10 cellular contexts compared by ENCODE assay signal in genomic region chr14:76810525-76810924, GRCh38. TPM values are rescaled to one million over a fixed set of nuclear protein-coding genes. Genes with fewer than 3 reads are reported as not detected.
A peak's percentile ranks its signal among the peaks of the same experiment; 100 is the strongest.
DNase-seq lines count a peak whose midpoint lies in the region; ATAC-seq and TF ChIP-seq lines count a peak whose summit lies in the region.
"Had no signal": no experiment of that assay in that cellular context is flagged by ENCODE, and none has a peak within 500 bp of the region (broad histone marks: within the 10 kb centered on the region; RNA-seq: fewer than 3 reads in every experiment).

No MANE protein-coding gene starts in this region.

- DNase-seq in left ventricle myocardium inferior: no peak
- DNase-seq in cardiac septum (ENCODE audit: low spot score): no peak
- no peak for DNase-seq in mesothelial cell of epicardium (ENCODE audit: low spot score in 2 of 2, unreplicated experiment in 2 of 2)
- DNase-seq in type B pancreatic cell (ENCODE audit: extremely low spot score, unreplicated experiment): no peak
- DNase-seq in ACHN: no peak
- DNase-seq in stimulated activated naive CD4-positive, alpha-beta T cell treated with Interleukin-2 at 50 U/mL for 16 hours (lab: John Stamatoyannopoulos, UW): no peak
- DNase-seq: islet precursor cell; stimulated activated CD4-positive, alpha-beta T cell treated with anti-CD3 and anti-CD28 coated beads, Interleukin-2, amount 100 ng/mL, for 48 hours had no signal

- TF ChIP-seq CTCF in left ventricle myocardium inferior (IDR thresholded peaks at IDR 0.05; ENCODE audit: borderline replicate concordance) (no peak), mesothelial cell of epicardium (IDR thresholded peaks at IDR 0.05; ENCODE audit: unreplicated experiment) (no peak), type B pancreatic cell (conservative IDR thresholded peaks at IDR 0.05) (no peak)

- H3K9me3 ChIP-seq in left ventricle myocardium inferior (replicated peaks): no peaks in the 10 kb centered on the region

- no peak for ATAC-seq in HG02870 (IDR thresholded peaks at IDR 0.05; ENCODE audit: unreplicated experiment)

- H3K4me3 ChIP-seq in left ventricle myocardium inferior: peak overlapping the region; percentile 74

- intact Hi-C loops in left ventricle myocardium inferior (cut with micrococcal nuclease) (no loop called here), cardiac septum (cut with DNase I) (no loop called here)

- H3K36me3 ChIP-seq in left ventricle myocardium inferior: peaks cover 40% of the 10 kb centered on the region

- H3K9me3 Mint-ChIP-seq in mesothelial cell of epicardium (no peaks in the 10 kb centered on the region), type B pancreatic cell (no peaks in the 10 kb centered on the region)

- H3K4me1 Mint-ChIP-seq in mesothelial cell of epicardium (peaks cover 28% of the 10 kb centered on the region), type B pancreatic cell (ENCODE audit: unreplicated experiment) (peaks cover 23% of the 10 kb centered on the region)

- H3K27me3 ChIP-seq in left ventricle myocardium inferior (ENCODE audit: low read depth): no peaks in the 10 kb centered on the region

- H3K27ac ChIP-seq in left ventricle myocardium inferior (replicated peaks) (peak overlapping the region; percentile 85), angular gyrus (ENCODE audit: low read depth, low read length) (peak overlapping the region; percentile 63)

- peaks cover 53% of the 10 kb centered on the region for H3K4me1 ChIP-seq in left ventricle myocardium inferior

- H3K36me3 Mint-ChIP-seq in mesothelial cell of epicardium (peaks cover 11% of the 10 kb centered on the region), type B pancreatic cell (peaks cover 13% of the 10 kb centered on the region)

- H3K4me3 Mint-ChIP-seq in mesothelial cell of epicardium: peak overlapping the region; percentile 90
- peak overlapping the region; percentile 97 for H3K4me3 Mint-ChIP-seq in type B pancreatic cell

- in situ Hi-C loops in ACHN (cut with HindIII; ENCODE audit: low pct_ligation_motif_present, low pct_unique_long_range_greater_than_20kb, low sequenced_read_pairs): no loop called here

- H3K27me3 Mint-ChIP-seq in mesothelial cell of epicardium (ENCODE audit: low read depth) (no peaks in the 10 kb centered on the region), type B pancreatic cell (no peaks in the 10 kb centered on the region)

- H3K27ac Mint-ChIP-seq in mesothelial cell of epicardium (peak overlapping the region; percentile 78), type B pancreatic cell (peak overlapping the region; percentile 92)

RNA-seq across cellular contexts. Expression of gene ANGEL1, which starts 2.2 kb away (rescaled TPM):
- 9.3 TPM for total RNA-seq in left ventricle myocardium inferior
- 12.4 TPM for total RNA-seq in cardiac septum
- 36.3 to 39.9 TPM (median 39.4 TPM) in 3 replicates for total RNA-seq in mesothelial cell of epicardium
- 24.7 and 28.4 TPM in 2 replicates for total RNA-seq in type B pancreatic cell (ENCODE audit: low replicate concordance)

RNA-seq across cellular contexts. Expression of gene LRRC74A, which starts 15.7 kb away (rescaled TPM):
- total RNA-seq in left ventricle myocardium inferior: not detected
- total RNA-seq in cardiac septum: not detected
- total RNA-seq in mesothelial cell of epicardium: not detected in 3 replicates
- not detected in 2 replicates for total RNA-seq in type B pancreatic cell (ENCODE audit: low replicate concordance)

RNA-seq across cellular contexts. Expression of gene VASH1, which starts 49.3 kb away (rescaled TPM):
- 12.4 TPM for total RNA-seq in left ventricle myocardium inferior
- 16.4 TPM for total RNA-seq in cardiac septum
- 51.2 to 57.6 TPM (median 55.5 TPM) in 3 replicates for total RNA-seq in mesothelial cell of epicardium
- 4.3 and 28.8 TPM in 2 replicates for total RNA-seq in type B pancreatic cell (ENCODE audit: low replicate concordance)
